Comparison of ENCODE assay signal across 10 cellular contexts in the genomic region with DNA sequence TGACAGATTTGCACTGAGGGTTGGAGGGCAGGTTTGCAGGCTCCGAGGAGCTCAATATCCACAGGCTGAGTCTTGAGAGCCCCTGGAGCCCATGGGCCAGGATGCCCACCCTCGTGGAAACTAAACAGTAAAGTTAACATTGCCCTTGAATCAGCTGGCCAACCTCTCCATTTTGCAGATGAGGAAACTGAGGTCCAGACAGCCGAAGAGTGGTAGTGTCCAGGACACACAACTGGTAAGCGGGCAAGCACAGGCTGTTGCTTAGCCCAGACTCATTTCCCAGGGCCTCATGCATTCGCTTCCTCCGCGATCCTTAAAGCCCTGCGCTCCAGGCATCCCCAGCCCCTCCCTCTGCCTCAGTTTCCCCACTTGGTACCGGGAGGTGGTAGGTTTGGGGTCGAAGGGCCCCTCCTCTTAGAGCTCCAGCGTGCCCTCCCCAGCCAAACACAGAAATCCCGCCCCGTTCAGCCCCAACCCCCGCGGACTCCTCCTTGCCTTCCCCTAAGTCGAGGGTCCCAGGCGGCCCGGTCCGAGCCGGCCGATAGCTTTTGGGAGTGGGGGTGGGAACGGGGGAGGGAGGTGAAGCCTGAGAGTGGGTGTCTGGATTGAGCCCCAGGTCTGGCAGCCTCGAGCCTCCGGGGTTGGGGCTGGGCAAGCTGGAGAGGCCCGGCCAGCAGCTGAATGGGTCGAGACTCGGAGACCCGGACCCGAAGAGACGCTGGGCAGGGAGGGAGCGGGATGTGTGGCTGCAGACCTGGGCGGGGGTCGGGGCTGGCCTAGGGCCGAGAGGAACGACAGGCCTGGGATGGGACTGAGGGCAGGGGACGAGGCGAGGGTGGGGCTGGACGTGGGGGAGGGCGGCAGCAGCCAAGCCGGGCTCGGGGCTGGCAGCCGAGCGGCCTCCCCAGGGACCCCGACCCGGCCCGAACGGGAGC. TPM values are rescaled to one million over a fixed set of nuclear protein-coding genes. Genes with fewer than 3 reads are reported as not detected.
DNase-seq lines count a peak whose midpoint lies in the region; ATAC-seq and TF ChIP-seq lines count a peak whose summit lies in the region.
"Had no signal": no experiment of that assay in that cellular context is flagged by ENCODE, and none has a peak within 500 bp of the region (broad histone marks: within the 10 kb centered on the region; RNA-seq: fewer than 3 reads in every experiment).

No MANE protein-coding gene starts in this region.

- no peak for TF ChIP-seq POLR2A in adrenal gland (IDR thresholded peaks at IDR 0.05)
- no peak for TF ChIP-seq POLR2A in gastrocnemius medialis (IDR thresholded peaks at IDR 0.05)

- H3K4me3 ChIP-seq in adrenal gland (peak overlapping the region in 2 of 4 donors; percentile 25 to 59), iPS-18a (ENCODE audit: low read length) (peak overlapping the region; percentile 52), gastrocnemius medialis (peak overlapping the region; percentile 57 to 66 (median 62))

- 27 to 51% (median 33%) methylated on average over 15 to 47 of the region's 47 CpGs for WGBS in adrenal gland, 4 donors

- H3K27me3 ChIP-seq in adrenal gland (peaks cover 12% of the 10 kb centered on the region), iPS-18a (ENCODE audit: control insufficient read depth, insufficient read depth, low read length) (peaks cover 73% of the 10 kb centered on the region), gastrocnemius medialis (peaks cover 7 to 34% (median 19%) of the 10 kb centered on the region in 3 donors)

- peak overlapping the region in 3 of 5 donors; percentile 51 to 74 (median 74) for H3K27ac ChIP-seq in adrenal gland
- no peak overlapping the region for H3K27ac ChIP-seq in iPS-18a (ENCODE audit: low read length)
- H3K27ac ChIP-seq in gastrocnemius medialis = peak overlapping the region; percentile 63 to 73 (median 71)

- DNase-seq in adrenal gland = no peak
- DNase-seq in gastrocnemius medialis = no peak
- no peak for DNase-seq in RPMI8226
- DNase-seq in NCI-H1417 treated with DMSO at 0.1 percent for 48 hours (lab: John Stamatoyannopoulos, UW) = no peak
- DNase-seq: cerebellar nuclear complex had no signal

- no peaks in the 10 kb centered on the region for H3K9me3 ChIP-seq in ES-I3 (ENCODE audit: control insufficient read depth, insufficient read depth, low read length)
- H3K9me3 ChIP-seq in adrenal gland (replicated peaks in 1 of 3) = no peaks in the 10 kb centered on the region
- no peaks in the 10 kb centered on the region for H3K9me3 ChIP-seq in iPS-18a (ENCODE audit: control insufficient read depth, low read depth, low read length)
- no peaks in the 10 kb centered on the region for H3K9me3 ChIP-seq in gastrocnemius medialis

- H3K36me3 ChIP-seq in ES-I3 (ENCODE audit: insufficient read depth, low read length) = no peaks in the 10 kb centered on the region
- H3K36me3 ChIP-seq in adrenal gland (replicated peaks in 1 of 2) = no peaks in the 10 kb centered on the region
- H3K36me3 ChIP-seq in iPS-18a (ENCODE audit: control insufficient read depth, low read depth, low read length) = no peaks in the 10 kb centered on the region
- H3K36me3 ChIP-seq in gastrocnemius medialis = no peaks in the 10 kb centered on the region

- peak overlapping the region; percentile 52; the same call in 1 of the 2 replicates for H3K9ac ChIP-seq in ES-I3 (ENCODE audit: low read depth, low read length)
- H3K9ac ChIP-seq in iPS-18a (ENCODE audit: low read length) = no peak overlapping the region

- no peak for ATAC-seq in gastrocnemius medialis
- ATAC-seq in GM21360 (IDR thresholded peaks at IDR 0.05; ENCODE audit: unreplicated experiment) = no peak
- ATAC-seq in HG03439 (IDR thresholded peaks at IDR 0.05; ENCODE audit: unreplicated experiment) = no peak

- intact Hi-C loops in adrenal gland (cut with DNase I) (no loop called here), gastrocnemius medialis (cut with DNase I; ENCODE audit: low total_unique reads) (no loop called here)

- H3K4me1 ChIP-seq in ES-I3 (ENCODE audit: insufficient read depth, low read length) = peaks cover 23% of the 10 kb centered on the region; the same call in 1 of the 2 replicates
- H3K4me1 ChIP-seq in adrenal gland (replicated peaks in 1 of 2) = peaks cover 15% of the 10 kb centered on the region in 2 donors
- no peaks in the 10 kb centered on the region for H3K4me1 ChIP-seq in iPS-18a (ENCODE audit: control insufficient read depth, low read depth, low read length)
- peaks cover 5 to 17% of the 10 kb centered on the region in 2 donors for H3K4me1 ChIP-seq in gastrocnemius medialis

- in situ Hi-C loops in gastrocnemius medialis (cut with MboI; ENCODE audit: low sequenced_read_pairs in 4 of 4) = no loop called here

- no peak for TF ChIP-seq CTCF in adrenal gland (IDR thresholded peaks at IDR 0.05)
- no peak for TF ChIP-seq CTCF in gastrocnemius medialis (IDR thresholded peaks at IDR 0.05 in 4 of 5, conservative IDR thresholded peaks at IDR 0.05 in 1 of 5)

RNA-seq across cellular contexts. Expression of a gene that starts 3.6 kb away (rescaled TPM):
- total RNA-seq in adrenal gland (100 to 1,000 TPM in 2 of 8 donors, 10 to 100 TPM in 6; 10.0 to 117 (median 47.5) TPM), gastrocnemius medialis (1 to 10 TPM; 2.3 to 7.9 (median 7.3) TPM)
- polyA plus RNA-seq in adrenal gland = 1,000 to 10,000 TPM in 1 of 3 donors, 100 to 1,000 TPM in 1, 10 to 100 TPM in 1; 10.4 to 1,399 (median 244) TPM
- total RNA-seq: SK-MEL-5 had no signal

RNA-seq across cellular contexts. Expression of a gene that starts 17.9 kb away (rescaled TPM):
- total RNA-seq in adrenal gland (10 to 100 TPM in 2 of 8 donors, 1 to 10 TPM in 5, not detected in 1; 1.4 to 12.1 (median 4.6) TPM), gastrocnemius medialis (100 to 1,000 TPM in 2 of 4 donors, 10 to 100 TPM in 2; 42.5 to 544 (median 281) TPM)
- polyA plus RNA-seq in adrenal gland = 10 to 100 TPM in 1 of 3 donors, 1 to 10 TPM in 2; 1.7 to 12.7 (median 5.7) TPM
- total RNA-seq: SK-MEL-5 had no signal
